ENCODE assay signal across 1 cellular context in the genomic region with DNA sequence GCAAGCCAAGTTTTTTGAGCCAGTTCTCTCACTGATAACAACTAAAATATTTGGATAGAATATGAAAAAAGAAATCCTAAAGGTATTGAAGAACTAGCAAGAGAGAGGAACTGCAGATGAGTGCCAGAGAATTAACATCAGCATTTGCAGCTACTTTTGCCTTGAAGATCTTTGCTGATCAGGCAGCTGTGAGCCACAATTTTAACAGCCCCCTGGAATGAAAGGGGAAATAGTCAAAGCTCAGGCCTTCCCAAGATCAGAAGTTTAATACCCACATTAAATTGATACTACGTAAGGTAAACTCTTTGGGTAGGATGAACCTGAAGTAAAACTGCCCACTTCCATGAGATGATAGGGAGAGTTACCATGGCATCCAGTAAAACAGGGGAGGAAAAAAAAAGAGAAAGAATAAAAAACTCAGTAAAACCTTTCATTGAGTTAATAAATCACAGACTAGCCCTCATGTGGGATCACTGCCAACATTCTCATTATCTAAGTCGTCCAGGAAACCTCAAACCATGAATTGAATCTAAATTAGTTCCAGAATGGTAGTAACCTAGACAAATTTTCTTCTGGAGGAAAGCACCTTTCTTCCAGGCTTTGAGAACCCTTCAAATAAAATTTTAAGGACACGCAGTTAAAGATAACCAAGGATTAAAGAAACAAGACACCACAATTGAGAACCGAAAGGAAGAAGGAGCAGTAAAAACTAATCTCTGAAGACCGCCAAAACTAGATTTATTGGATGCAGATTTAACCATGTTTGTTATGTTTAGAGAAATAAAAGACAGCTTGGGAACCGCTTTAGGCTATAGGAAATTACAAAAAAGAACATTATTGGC.
A peak's percentile ranks its signal among the peaks of the same experiment; 100 is the strongest.
TF ChIP-seq lines count a peak whose summit lies in the region.

No MANE protein-coding gene starts in this region.

TF ChIP-seq in HEK293, 187 proteins besides CTCF, POLR2A, EP300 and RAD21 (continued from another document and continues in another):
- TF ChIP-seq ZBTB44 (tag by site-specific recombination; IDR thresholded peaks at IDR 0.05) = peak; percentile 88
- TF ChIP-seq, protein P1, sequence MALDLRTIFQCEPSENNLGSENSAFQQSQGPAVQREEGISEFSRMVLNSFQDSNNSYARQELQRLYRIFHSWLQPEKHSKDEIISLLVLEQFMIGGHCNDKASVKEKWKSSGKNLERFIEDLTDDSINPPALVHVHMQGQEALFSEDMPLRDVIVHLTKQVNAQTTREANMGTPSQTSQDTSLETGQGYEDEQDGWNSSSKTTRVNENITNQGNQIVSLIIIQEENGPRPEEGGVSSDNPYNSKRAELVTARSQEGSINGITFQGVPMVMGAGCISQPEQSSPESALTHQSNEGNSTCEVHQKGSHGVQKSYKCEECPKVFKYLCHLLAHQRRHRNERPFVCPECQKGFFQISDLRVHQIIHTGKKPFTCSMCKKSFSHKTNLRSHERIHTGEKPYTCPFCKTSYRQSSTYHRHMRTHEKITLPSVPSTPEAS (tag by site-specific recombination; IDR thresholded peaks at IDR 0.05) = no peak
- TF ChIP-seq OSR2 (tag by site-specific recombination; IDR thresholded peaks at IDR 0.05) = peak; percentile 99
- no peak for TF ChIP-seq ZNF155 (tag by site-specific recombination; IDR thresholded peaks at IDR 0.05)
- no peak for TF ChIP-seq RBAK (tag by site-specific recombination; IDR thresholded peaks at IDR 0.05)
- no peak for TF ChIP-seq YY2 (tag by site-specific recombination; IDR thresholded peaks at IDR 0.05)
- TF ChIP-seq PRDM1 (tag by site-specific recombination; IDR thresholded peaks at IDR 0.05) = no peak
- TF ChIP-seq ZNF248 (tag by site-specific recombination; IDR thresholded peaks at IDR 0.05) = no peak
- TF ChIP-seq ZNF768 (tag by site-specific recombination; IDR thresholded peaks at IDR 0.05) = no peak
- TF ChIP-seq ZNF623 (tag by site-specific recombination; IDR thresholded peaks at IDR 0.05) = no peak
- no peak for TF ChIP-seq ZNF530 (tag by site-specific recombination; IDR thresholded peaks at IDR 0.05; ENCODE audit: low read depth)
- TF ChIP-seq, protein P2, sequence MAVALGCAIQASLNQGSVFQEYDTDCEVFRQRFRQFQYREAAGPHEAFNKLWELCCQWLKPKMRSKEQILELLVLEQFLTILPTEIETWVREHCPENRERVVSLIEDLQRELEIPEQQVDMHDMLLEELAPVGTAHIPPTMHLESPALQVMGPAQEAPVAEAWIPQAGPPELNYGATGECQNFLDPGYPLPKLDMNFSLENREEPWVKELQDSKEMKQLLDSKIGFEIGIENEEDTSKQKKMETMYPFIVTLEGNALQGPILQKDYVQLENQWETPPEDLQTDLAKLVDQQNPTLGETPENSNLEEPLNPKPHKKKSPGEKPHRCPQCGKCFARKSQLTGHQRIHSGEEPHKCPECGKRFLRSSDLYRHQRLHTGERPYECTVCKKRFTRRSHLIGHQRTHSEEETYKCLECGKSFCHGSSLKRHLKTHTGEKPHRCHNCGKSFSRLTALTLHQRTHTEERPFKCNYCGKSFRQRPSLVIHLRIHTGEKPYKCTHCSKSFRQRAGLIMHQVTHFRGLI (tag by site-specific recombination; IDR thresholded peaks at IDR 0.05) = peak; percentile 34; the same call in 1 of the 2 replicates
- TF ChIP-seq ZNF26 (tag by site-specific recombination; IDR thresholded peaks at IDR 0.05) = no peak
- peak; percentile 49; the same call in 1 of the 2 replicates for TF ChIP-seq ZNF239 (tag by site-specific recombination; IDR thresholded peaks at IDR 0.05)
- no peak for TF ChIP-seq ZNF132 (tag by site-specific recombination; IDR thresholded peaks at IDR 0.05; ENCODE audit: borderline replicate concordance)
- TF ChIP-seq, protein P3, sequence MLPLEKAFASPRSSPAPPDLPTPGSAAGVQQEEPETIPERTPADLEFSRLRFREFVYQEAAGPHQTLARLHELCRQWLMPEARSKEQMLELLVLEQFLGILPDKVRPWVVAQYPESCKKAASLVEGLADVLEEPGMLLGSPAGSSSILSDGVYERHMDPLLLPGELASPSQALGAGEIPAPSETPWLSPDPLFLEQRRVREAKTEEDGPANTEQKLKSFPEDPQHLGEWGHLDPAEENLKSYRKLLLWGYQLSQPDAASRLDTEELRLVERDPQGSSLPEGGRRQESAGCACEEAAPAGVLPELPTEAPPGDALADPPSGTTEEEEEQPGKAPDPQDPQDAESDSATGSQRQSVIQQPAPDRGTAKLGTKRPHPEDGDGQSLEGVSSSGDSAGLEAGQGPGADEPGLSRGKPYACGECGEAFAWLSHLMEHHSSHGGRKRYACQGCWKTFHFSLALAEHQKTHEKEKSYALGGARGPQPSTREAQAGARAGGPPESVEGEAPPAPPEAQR (tag by site-specific recombination; IDR thresholded peaks at IDR 0.05) = no peak
- TF ChIP-seq ZNF501 (tag by site-specific recombination; IDR thresholded peaks at IDR 0.05) = no peak
- TF ChIP-seq, protein P4, sequence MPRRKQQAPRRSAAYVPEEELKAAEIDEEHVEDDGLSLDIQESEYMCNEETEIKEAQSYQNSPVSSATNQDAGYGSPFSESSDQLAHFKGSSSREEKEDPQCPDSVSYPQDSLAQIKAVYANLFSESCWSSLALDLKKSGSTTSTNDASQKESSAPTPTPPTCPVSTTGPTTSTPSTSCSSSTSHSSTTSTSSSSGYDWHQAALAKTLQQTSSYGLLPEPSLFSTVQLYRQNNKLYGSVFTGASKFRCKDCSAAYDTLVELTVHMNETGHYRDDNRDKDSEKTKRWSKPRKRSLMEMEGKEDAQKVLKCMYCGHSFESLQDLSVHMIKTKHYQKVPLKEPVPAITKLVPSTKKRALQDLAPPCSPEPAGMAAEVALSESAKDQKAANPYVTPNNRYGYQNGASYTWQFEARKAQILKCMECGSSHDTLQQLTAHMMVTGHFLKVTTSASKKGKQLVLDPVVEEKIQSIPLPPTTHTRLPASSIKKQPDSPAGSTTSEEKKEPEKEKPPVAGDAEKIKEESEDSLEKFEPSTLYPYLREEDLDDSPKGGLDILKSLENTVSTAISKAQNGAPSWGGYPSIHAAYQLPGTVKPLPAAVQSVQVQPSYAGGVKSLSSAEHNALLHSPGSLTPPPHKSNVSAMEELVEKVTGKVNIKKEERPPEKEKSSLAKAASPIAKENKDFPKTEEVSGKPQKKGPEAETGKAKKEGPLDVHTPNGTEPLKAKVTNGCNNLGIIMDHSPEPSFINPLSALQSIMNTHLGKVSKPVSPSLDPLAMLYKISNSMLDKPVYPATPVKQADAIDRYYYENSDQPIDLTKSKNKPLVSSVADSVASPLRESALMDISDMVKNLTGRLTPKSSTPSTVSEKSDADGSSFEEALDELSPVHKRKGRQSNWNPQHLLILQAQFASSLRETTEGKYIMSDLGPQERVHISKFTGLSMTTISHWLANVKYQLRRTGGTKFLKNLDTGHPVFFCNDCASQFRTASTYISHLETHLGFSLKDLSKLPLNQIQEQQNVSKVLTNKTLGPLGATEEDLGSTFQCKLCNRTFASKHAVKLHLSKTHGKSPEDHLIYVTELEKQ (tag by site-specific recombination; IDR thresholded peaks at IDR 0.05; ENCODE audit: borderline replicate concordance) = peak; percentile 88
- TF ChIP-seq ZFP37 (tag by site-specific recombination; IDR thresholded peaks at IDR 0.05) = no peak
- peak; percentile 75 for TF ChIP-seq ZNF2 (tag by site-specific recombination; IDR thresholded peaks at IDR 0.05)
- TF ChIP-seq ZNF488 (tag by site-specific recombination; IDR thresholded peaks at IDR 0.05) = peak; percentile 34; the same call in 1 of the 2 replicates
- TF ChIP-seq ZBTB21 (tag by site-specific recombination; IDR thresholded peaks at IDR 0.05) = no peak
- no peak for TF ChIP-seq ZNF571 (tag by site-specific recombination; IDR thresholded peaks at IDR 0.05)
- TF ChIP-seq ZNF747 (tag by site-specific recombination; IDR thresholded peaks at IDR 0.05) = no peak
- TF ChIP-seq YY1 (tag by site-specific recombination; IDR thresholded peaks at IDR 0.05) = no peak
- no peak for TF ChIP-seq ZNF133 (tag by site-specific recombination; IDR thresholded peaks at IDR 0.05)
- TF ChIP-seq TCF7L2 (IDR thresholded peaks at IDR 0.05; ENCODE audit: borderline replicate concordance, low read depth, low read length) = peak; percentile 93
- TF ChIP-seq KLF7 (tag by site-specific recombination; IDR thresholded peaks at IDR 0.05; ENCODE audit: borderline replicate concordance) = peak; percentile 79; the same call in 1 of the 2 replicates
- no peak for TF ChIP-seq ZNF791 (tag by site-specific recombination; IDR thresholded peaks at IDR 0.05)
- TF ChIP-seq ZFHX2 (tag by site-specific recombination; conservative IDR thresholded peaks at IDR 0.05) = no peak
- no peak for TF ChIP-seq ZNF292 (tag by site-specific recombination; IDR thresholded peaks at IDR 0.05; ENCODE audit: borderline replicate concordance, low read depth)
- no peak for TF ChIP-seq ZFP69B (tag by site-specific recombination; IDR thresholded peaks at IDR 0.05)
- no peak for TF ChIP-seq ZNF24 (tag by site-specific recombination; IDR thresholded peaks at IDR 0.05)
- no peak for TF ChIP-seq ZNF202 (tag by site-specific recombination; IDR thresholded peaks at IDR 0.05; ENCODE audit: borderline replicate concordance)
- no peak for TF ChIP-seq ZNF560 (tag by site-specific recombination; IDR thresholded peaks at IDR 0.05; ENCODE audit: borderline replicate concordance)
- no peak for TF ChIP-seq ZNF521 (tag by site-specific recombination; IDR thresholded peaks at IDR 0.05)
- no peak; the same call in 1 of the 2 replicates for TF ChIP-seq KLF9 (tag by site-specific recombination; IDR thresholded peaks at IDR 0.05; ENCODE audit: low read depth)
- TF ChIP-seq HOXA7 (CRISPR knock-in tag; IDR thresholded peaks at IDR 0.05; ENCODE audit: borderline replicate concordance) = no peak
- TF ChIP-seq ZNF391 (tag by site-specific recombination; IDR thresholded peaks at IDR 0.05; ENCODE audit: borderline replicate concordance, low read depth) = no peak
- no peak for TF ChIP-seq ZNF37A (tag by site-specific recombination; IDR thresholded peaks at IDR 0.05)
- 0 out of 2 replicates have a peak, but pooled peaks have one; percentile 33 for TF ChIP-seq ZNF366 (tag by site-specific recombination; conservative IDR thresholded peaks at IDR 0.05)
- TF ChIP-seq, protein P5, sequence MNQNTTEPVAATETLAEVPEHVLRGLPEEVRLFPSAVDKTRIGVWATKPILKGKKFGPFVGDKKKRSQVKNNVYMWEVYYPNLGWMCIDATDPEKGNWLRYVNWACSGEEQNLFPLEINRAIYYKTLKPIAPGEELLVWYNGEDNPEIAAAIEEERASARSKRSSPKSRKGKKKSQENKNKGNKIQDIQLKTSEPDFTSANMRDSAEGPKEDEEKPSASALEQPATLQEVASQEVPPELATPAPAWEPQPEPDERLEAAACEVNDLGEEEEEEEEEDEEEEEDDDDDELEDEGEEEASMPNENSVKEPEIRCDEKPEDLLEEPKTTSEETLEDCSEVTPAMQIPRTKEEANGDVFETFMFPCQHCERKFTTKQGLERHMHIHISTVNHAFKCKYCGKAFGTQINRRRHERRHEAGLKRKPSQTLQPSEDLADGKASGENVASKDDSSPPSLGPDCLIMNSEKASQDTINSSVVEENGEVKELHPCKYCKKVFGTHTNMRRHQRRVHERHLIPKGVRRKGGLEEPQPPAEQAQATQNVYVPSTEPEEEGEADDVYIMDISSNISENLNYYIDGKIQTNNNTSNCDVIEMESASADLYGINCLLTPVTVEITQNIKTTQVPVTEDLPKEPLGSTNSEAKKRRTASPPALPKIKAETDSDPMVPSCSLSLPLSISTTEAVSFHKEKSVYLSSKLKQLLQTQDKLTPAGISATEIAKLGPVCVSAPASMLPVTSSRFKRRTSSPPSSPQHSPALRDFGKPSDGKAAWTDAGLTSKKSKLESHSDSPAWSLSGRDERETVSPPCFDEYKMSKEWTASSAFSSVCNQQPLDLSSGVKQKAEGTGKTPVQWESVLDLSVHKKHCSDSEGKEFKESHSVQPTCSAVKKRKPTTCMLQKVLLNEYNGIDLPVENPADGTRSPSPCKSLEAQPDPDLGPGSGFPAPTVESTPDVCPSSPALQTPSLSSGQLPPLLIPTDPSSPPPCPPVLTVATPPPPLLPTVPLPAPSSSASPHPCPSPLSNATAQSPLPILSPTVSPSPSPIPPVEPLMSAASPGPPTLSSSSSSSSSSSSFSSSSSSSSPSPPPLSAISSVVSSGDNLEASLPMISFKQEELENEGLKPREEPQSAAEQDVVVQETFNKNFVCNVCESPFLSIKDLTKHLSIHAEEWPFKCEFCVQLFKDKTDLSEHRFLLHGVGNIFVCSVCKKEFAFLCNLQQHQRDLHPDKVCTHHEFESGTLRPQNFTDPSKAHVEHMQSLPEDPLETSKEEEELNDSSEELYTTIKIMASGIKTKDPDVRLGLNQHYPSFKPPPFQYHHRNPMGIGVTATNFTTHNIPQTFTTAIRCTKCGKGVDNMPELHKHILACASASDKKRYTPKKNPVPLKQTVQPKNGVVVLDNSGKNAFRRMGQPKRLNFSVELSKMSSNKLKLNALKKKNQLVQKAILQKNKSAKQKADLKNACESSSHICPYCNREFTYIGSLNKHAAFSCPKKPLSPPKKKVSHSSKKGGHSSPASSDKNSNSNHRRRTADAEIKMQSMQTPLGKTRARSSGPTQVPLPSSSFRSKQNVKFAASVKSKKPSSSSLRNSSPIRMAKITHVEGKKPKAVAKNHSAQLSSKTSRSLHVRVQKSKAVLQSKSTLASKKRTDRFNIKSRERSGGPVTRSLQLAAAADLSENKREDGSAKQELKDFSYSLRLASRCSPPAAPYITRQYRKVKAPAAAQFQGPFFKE (tag by site-specific recombination; IDR thresholded peaks at IDR 0.05; ENCODE audit: borderline replicate concordance) = no peak
- TF ChIP-seq ZNF549 (tag by site-specific recombination; IDR thresholded peaks at IDR 0.05) = no peak
